Comparison of ENCODE assay signal across 8 cellular contexts in the genomic region with DNA sequence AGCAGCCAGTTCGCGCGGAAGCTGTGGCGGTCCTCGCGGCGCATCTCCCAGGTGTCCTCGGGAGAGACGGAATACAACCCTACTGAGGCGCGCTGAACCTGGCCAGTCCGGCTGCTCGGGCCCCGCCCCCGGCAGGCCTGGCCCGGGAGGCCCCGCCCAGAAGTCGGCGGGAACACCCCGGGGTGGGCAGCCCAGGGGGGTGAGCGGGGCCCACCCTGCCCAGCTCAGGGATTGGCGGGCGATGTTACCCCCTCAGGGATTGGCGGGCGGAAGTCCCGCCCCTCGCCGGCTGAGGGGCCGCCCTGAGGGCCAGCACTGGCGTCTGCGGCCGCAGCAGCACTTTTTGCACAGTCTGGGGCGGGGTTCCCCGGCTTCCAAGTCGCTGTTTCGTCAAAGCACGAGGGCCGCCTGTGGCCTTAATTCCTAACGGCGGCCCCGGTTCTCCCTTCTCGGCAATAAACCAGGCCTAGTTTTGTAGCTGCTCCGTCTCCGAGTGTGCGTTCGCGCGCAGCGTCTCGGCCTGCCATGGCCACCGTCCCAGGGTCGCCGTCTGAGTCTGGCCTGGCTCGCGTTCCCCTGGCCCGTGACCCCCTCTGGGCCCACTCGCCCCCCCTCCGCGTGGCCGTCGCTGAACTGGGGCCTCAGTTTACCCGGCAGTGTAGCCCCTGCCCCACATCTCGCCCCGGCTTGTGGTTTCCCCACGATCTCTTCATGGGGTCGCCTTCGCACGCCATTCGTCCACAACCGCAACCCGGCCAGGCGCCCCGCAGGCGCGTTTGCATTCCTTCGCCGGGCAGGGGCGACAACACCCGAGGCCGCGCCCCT. TPM values are rescaled to one million over a fixed set of nuclear protein-coding genes. Genes with fewer than 3 reads are reported as not detected.
DNase-seq lines count a peak whose midpoint lies in the region; TF ChIP-seq lines count a peak whose summit lies in the region.

No MANE protein-coding gene starts in this region.

- H3K36me3 Mint-ChIP-seq in endodermal cell (ENCODE audit: low read depth): peaks cover 29% of the 10 kb centered on the region

- peak overlapping the region; percentile 69 for H3K4me3 Mint-ChIP-seq in endodermal cell

- peaks cover 4% of the 10 kb centered on the region for H3K4me1 Mint-ChIP-seq in endodermal cell

- no peaks in the 10 kb centered on the region for H3K9me3 ChIP-seq in endodermal cell (ENCODE audit: control insufficient read depth, low read length)
- H3K9me3 ChIP-seq in mesodermal cell (ENCODE audit: control insufficient read depth, low read length): no peaks in the 10 kb centered on the region

- H3K27ac ChIP-seq in endodermal cell (ENCODE audit: low read depth, low read length): peak overlapping the region; percentile 74
- peak overlapping the region; percentile 91 for H3K27ac ChIP-seq in mesodermal cell (ENCODE audit: low read depth, low read length, severe bottlenecking)

- peaks cover 22% of the 10 kb centered on the region for H3K36me3 ChIP-seq in endodermal cell (ENCODE audit: control insufficient read depth, insufficient read depth, low read length)
- peaks cover 3% of the 10 kb centered on the region for H3K36me3 ChIP-seq in mesodermal cell (ENCODE audit: control insufficient read depth, insufficient read depth, low read length)

- peak overlapping the region; percentile 100 for H3K27ac Mint-ChIP-seq in endodermal cell

- H3K4me3 ChIP-seq in endodermal cell (ENCODE audit: low read length) (no peak overlapping the region), mesodermal cell (ENCODE audit: extremely low read depth, insufficient read depth, low read length, poor library complexity, severe bottlenecking) (peak overlapping the region; percentile 28)

- H3K4me1 ChIP-seq in endodermal cell (ENCODE audit: control insufficient read depth, insufficient read depth, low read length) (no peaks in the 10 kb centered on the region), mesodermal cell (ENCODE audit: control insufficient read depth, insufficient read depth, low read length, poor library complexity, severe bottlenecking) (peaks cover 5% of the 10 kb centered on the region)

- H3K9ac ChIP-seq in endodermal cell (ENCODE audit: extremely low read depth, low read length, poor library complexity, severe bottlenecking): peak overlapping the region; percentile 25

- DNase-seq in EL (peak; percentile 93), GOT3 (lab: John Stamatoyannopoulos, UW) (peak; percentile 51), NCI-H2029 treated with DMSO at 0.1 percent for 48 hours (lab: John Stamatoyannopoulos, UW) (peak; percentile 71), endodermal cell (peak; percentile 95), cortex of kidney (lab: John Stamatoyannopoulos, UW) (no peak)
- DNase-seq in activated CD8-positive, alpha-beta memory T cell treated with anti-CD3 and anti-CD28 coated beads for 48 hours (ENCODE audit: low read depth in 2 of 3, low spot score in 2 of 3): peak in 2 of 3 experiments; percentile 44 to 78
- DNase-seq in stimulated activated CD8-positive, alpha-beta memory T cell treated with anti-CD3 and anti-CD28 coated beads, Interleukin-15, amount 100 ng/mL, for 1 hour (ENCODE audit: low read depth): peak; percentile 44

- H3K9me3 Mint-ChIP-seq in endodermal cell: no peaks in the 10 kb centered on the region

- WGBS in endodermal cell (ENCODE audit: insufficient coverage in 1 of 2, insufficient read length in 1 of 2), 2 experiments: 32 to 48% methylated on average over 42 to 81 of the region's 81 CpGs
- WGBS in mesodermal cell (ENCODE audit: insufficient coverage in 2 of 2), 2 experiments: 20 to 27% methylated on average over 59 to 80 of the region's 81 CpGs

- no peaks in the 10 kb centered on the region for H3K27me3 ChIP-seq in endodermal cell (ENCODE audit: control insufficient read depth, insufficient read depth, low read length, poor library complexity, severe bottlenecking)

- TF ChIP-seq CTCF in endodermal cell (conservative IDR thresholded peaks at IDR 0.05): no peak

- no peaks in the 10 kb centered on the region for H3K27me3 Mint-ChIP-seq in endodermal cell (ENCODE audit: insufficient read depth)

RNA-seq across cellular contexts. Expression of a gene that starts 30.0 kb away (rescaled TPM):
- total RNA-seq in endodermal cell: 10 to 100 TPM; 59.2 to 64.0 TPM
- polyA plus RNA-seq in endodermal cell (2013, experiment 1 of 2): 22.9 TPM
- polyA plus RNA-seq in endodermal cell (2013, experiment 2 of 2): 17.8 TPM
- 25.5 TPM for polyA plus RNA-seq in mesodermal cell (2013, experiment 1 of 2)
- polyA plus RNA-seq in mesodermal cell (2013, experiment 2 of 2): 18.9 TPM

RNA-seq across cellular contexts. Expression of a gene that starts 32.9 kb away (rescaled TPM):
- 10 to 100 TPM; 46.7 to 47.8 TPM for total RNA-seq in endodermal cell
- polyA plus RNA-seq in endodermal cell (2013, experiment 1 of 2): 44.4 TPM
- polyA plus RNA-seq in endodermal cell (2013, experiment 2 of 2): 41.1 TPM
- polyA plus RNA-seq in mesodermal cell (2013, experiment 1 of 2): 34.0 TPM
- polyA plus RNA-seq in mesodermal cell (2013, experiment 2 of 2): 32.3 TPM
